Comparison of ENCODE assay signal across 19 cellular contexts in genomic region chr17:59356543-59357218, GRCh38. TPM values are rescaled to one million over a fixed set of nuclear protein-coding genes. Genes with fewer than 3 reads are reported as not detected.
DNase-seq lines count a peak whose midpoint lies in the region; ATAC-seq, FAIRE-seq and TF ChIP-seq lines count a peak whose summit lies in the region.
"Had no signal": no experiment of that assay in that cellular context is flagged by ENCODE, and none has a peak within 500 bp of the region (broad histone marks: within the 10 kb centered on the region; RNA-seq: fewer than 3 reads in every experiment).

No MANE protein-coding gene starts in this region.

- H3K9me3 ChIP-seq in testis = no peaks in the 10 kb centered on the region

- no peak for ATAC-seq in GM19452 (IDR thresholded peaks at IDR 0.05; ENCODE audit: unreplicated experiment)
- no peak for ATAC-seq in GM19455 (IDR thresholded peaks at IDR 0.05; ENCODE audit: unreplicated experiment)
- ATAC-seq in GM21786 (IDR thresholded peaks at IDR 0.05; ENCODE audit: unreplicated experiment) = no peak
- ATAC-seq: stimulated activated naive B cell treated with anti-CD40 and anti-IgM and Interleukin-4, amounts not matched to agents 10 μg/mL and 1 μg/mL and 100 μg/mL, for 72 hours had no signal

- H3K36me3 ChIP-seq in bronchial epithelial cell (ENCODE audit: control insufficient read depth, insufficient read depth, low read length) = no peaks in the 10 kb centered on the region
- no peaks in the 10 kb centered on the region for H3K36me3 ChIP-seq in testis (ENCODE audit: low read depth, missing control alignments)

- H3K27ac ChIP-seq in testis = peak overlapping the region; percentile 61 to 79
- H3K27ac ChIP-seq: KMS-11, PC-9 had no signal

- H3K27me3 Mint-ChIP-seq in nephron (ENCODE audit: low read depth) = peaks cover 3% of the 10 kb centered on the region
- H3K27me3 Mint-ChIP-seq: stimulated activated naive B cell treated with anti-CD40 and anti-IgM and Interleukin-4, amounts not matched to agents 10 μg/mL and 1 μg/mL and 100 μg/mL, for 72 hours had no signal

- peaks cover 57% of the 10 kb centered on the region for H3K4me1 ChIP-seq in testis

- no peak overlapping the region for H3K4me3 ChIP-seq in bronchial epithelial cell (ENCODE audit: low read depth, low read length)
- no peak overlapping the region for H3K4me3 ChIP-seq in testis
- H3K4me3 ChIP-seq: PC-9 had no signal

- TF ChIP-seq CTCF in bronchial epithelial cell (IDR thresholded peaks at IDR 0.05; ENCODE audit: insufficient read depth, low read length, severe bottlenecking) (no peak), nephron (IDR thresholded peaks at IDR 0.05; ENCODE audit: unreplicated experiment in 3 of 3) (no peak), testis (IDR thresholded peaks at IDR 0.05) (no peak)

- intact Hi-C loops in testis (cut with DNase I; ENCODE audit: low total_unique reads) = no loop called here

- peak overlapping the region; percentile 5 to 11 (median 10) for H3K27ac Mint-ChIP-seq in nephron
- H3K27ac Mint-ChIP-seq: immature natural killer cell; stimulated activated naive B cell treated with anti-CD40 and anti-IgM and Interleukin-4, amounts not matched to agents 10 μg/mL and 1 μg/mL and 100 μg/mL, for 72 hours had no signal

- FAIRE-seq in bronchial epithelial cell (lab: Jason Lieb, UNC) = no peak
- FAIRE-seq: H54 had no signal

- no peak overlapping the region for H3K4me3 Mint-ChIP-seq in nephron
- H3K4me3 Mint-ChIP-seq: immature natural killer cell; stimulated activated naive B cell treated with anti-CD40 and anti-IgM and Interleukin-4, amounts not matched to agents 10 μg/mL and 1 μg/mL and 100 μg/mL, for 72 hours had no signal

- H3K27me3 ChIP-seq in bronchial epithelial cell (ENCODE audit: control insufficient read depth, insufficient read depth, low read length) = no peaks in the 10 kb centered on the region
- H3K27me3 ChIP-seq in testis = no peaks in the 10 kb centered on the region

- H3K4me1 Mint-ChIP-seq in nephron = peaks cover 39% of the 10 kb centered on the region

- 57 to 89% methylated on average over 2 of the region's 2 CpGs for WGBS in testis, 2 donors

- peak; percentile 44 for DNase-seq in activated effector memory CD4-positive, alpha-beta T cell treated with anti-CD3 and anti-CD28 coated beads, Interleukin-2, amount 50 U/mL, for 16 hours
- no peak for DNase-seq in activated effector memory CD4-positive, alpha-beta T cell treated with Interleukin-2 at 50 U/mL for 16 hours
- DNase-seq in bronchial epithelial cell (ENCODE audit: low read depth) (peak; percentile 43), testis (no peak)
- DNase-seq: activated CD4-positive, CD25-positive, alpha-beta regulatory T cell; amniotic stem cell; effector CD8-positive, alpha-beta T cell; immature natural killer cell; NCI-H446 treated with DMSO at 0.1 percent for 48 hours; PC-9; stimulated activated CD4-positive, alpha-beta T cell treated with anti-CD3 and anti-CD28 coated beads, Interleukin-4, amount 100 ng/mL, for 24 hours; stimulated activated naive B cell treated with anti-CD40 and anti-IgM and Interleukin-4, amounts not matched to agents 10 μg/mL and 1 μg/mL and 100 μg/mL, for 72 hours; SW 1271 had no signal

- TF ChIP-seq POLR2A in testis (IDR thresholded peaks at IDR 0.05) = no peak

- no peaks in the 10 kb centered on the region for H3K9me3 Mint-ChIP-seq in nephron
- H3K9me3 Mint-ChIP-seq: immature natural killer cell had no signal

- peaks cover 55% of the 10 kb centered on the region for H3K36me3 Mint-ChIP-seq in nephron (ENCODE audit: low read depth)

RNA-seq across cellular contexts. Expression of gene YPEL2, which starts 25.2 kb away (rescaled TPM):
- 2.1 and 2.6 TPM in 2 replicates for total RNA-seq in bronchial epithelial cell
- total RNA-seq in testis = 10 to 100 TPM; 39.8 to 48.3 TPM
- 20.5 TPM for polyA plus RNA-seq in testis (ENCODE audit: insufficient read depth, low read depth, low replicate concordance)

Comparison
In these comparisons a context has a peak if more than half of its experiments do, and no peak if none do; other contexts are left out.
1. DNase-seq: peak in activated effector memory CD4-positive, alpha-beta T cell treated with anti-CD3 and anti-CD28 coated beads, Interleukin-2, amount 50 U/mL, for 16 hours (single experiment) and bronchial epithelial cell (single experiment); none in activated effector memory CD4-positive, alpha-beta T cell treated with Interleukin-2 at 50 U/mL for 16 hours (single experiment) and testis (single experiment).
2. RNA of gene YPEL2, which starts 25.2 kb away (total RNA-seq): 39.8 to 48.3 TPM in testis; 2.1 to 2.6 TPM in bronchial epithelial cell; every median in the first group is over 10 times any median in the second.